Comparison of ENCODE assay signal across 33 cellular contexts in genomic region chr1:244645414-244645813, GRCh38.
"Had no signal": no experiment of that assay in that cellular context is flagged by ENCODE, and none has a peak within 500 bp of the region (broad histone marks: within the 10 kb centered on the region; RNA-seq: fewer than 3 reads in every experiment).

No MANE protein-coding gene starts in this region.

- DNase-seq: Karpas-422, Kasumi-1, MG63, MM.1S, MV-4-11, NCI-H1048, NCI-H1092, NCI-H1092 treated with DMSO at 0.1 percent for 48 hours, NCI-H1105, NCI-H1105 treated with DMSO at 0.1 percent for 48 hours, NCI-H1417 treated with DMSO at 0.1 percent for 48 hours, NCI-H1436, NCI-H1436 treated with DMSO at 0.1 percent for 48 hours, NCI-H146, NCI-H1694, NCI-H1694 treated with DMSO at 0.1 percent for 48 hours, NCI-H187, NCI-H187 treated with DMSO at 0.1 percent for 48 hours, NCI-H1930, NCI-H2029, NCI-H2029 treated with DMSO at 0.1 percent for 48 hours, NCI-H2081, NCI-H2081 treated with DMSO at 0.1 percent for 48 hours, NCI-H2107, NCI-H2171, NCI-H2171 treated with DMSO at 0.1 percent for 48 hours, NCI-H2227 treated with DMSO at 0.1 percent for 48 hours, NCI-H226, NCI-H345, NCI-H446, NCI-H446 treated with DMSO at 0.1 percent for 48 hours, NCI-H510A, NCI-H510A treated with DMSO at 0.1 percent for 48 hours had no signal

- H3K4me3 ChIP-seq: MG63 had no signal

- H3K9me3 ChIP-seq: MG63 had no signal

- H3K36me3 ChIP-seq: MG63 had no signal
